ENCODE assay signal across 14 cellular contexts in the genomic region with DNA sequence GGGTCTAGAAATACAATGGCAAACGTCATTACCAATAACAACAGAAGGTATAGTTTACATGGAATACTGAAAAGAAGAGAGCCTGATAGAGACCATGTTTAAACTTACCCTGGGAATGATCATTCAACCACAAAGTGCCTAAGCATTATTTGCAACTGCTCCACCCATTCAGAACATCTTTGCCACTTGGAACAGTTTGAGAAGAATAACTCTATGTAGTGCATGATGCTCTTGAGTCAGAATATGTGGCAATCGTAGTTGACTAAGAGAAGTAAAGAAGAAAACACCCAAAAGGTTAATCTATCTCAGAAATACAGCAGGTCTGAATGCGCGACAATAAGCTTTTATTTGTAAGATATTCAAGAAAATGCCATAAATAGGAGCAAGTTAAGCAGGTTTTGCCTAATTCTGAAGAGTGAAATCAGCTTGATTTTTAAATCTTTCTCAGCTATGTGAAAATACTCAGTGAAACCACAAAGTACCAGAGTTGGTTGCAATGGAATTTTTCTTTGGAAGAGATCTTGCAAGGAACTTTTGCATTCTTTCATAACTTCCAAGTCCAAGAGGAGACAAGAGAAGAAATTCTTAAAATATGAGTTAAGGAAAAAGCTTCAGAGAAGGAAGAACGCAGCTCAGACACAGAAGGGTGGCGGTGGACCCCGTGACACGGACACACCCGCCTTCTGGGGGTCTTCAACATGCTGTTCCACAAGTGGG.
DNase-seq lines count a peak whose midpoint lies in the region; ATAC-seq, FAIRE-seq and TF ChIP-seq lines count a peak whose summit lies in the region.
"Had no signal": no experiment of that assay in that cellular context is flagged by ENCODE, and none has a peak within 500 bp of the region (broad histone marks: within the 10 kb centered on the region; RNA-seq: fewer than 3 reads in every experiment).

No MANE protein-coding gene starts in this region.

- CTCF ChIA-PET in activated naive CD4-positive, alpha-beta T cell treated with anti-CD3 and anti-CD28 coated beads for 36 hours (lab: Charles Lee): no interaction called here

- no peaks in the 10 kb centered on the region for H3K27me3 ChIP-seq in pancreas
- H3K27me3 ChIP-seq: SJSA1 had no signal

- no peak for TF ChIP-seq CTCF in pancreas (IDR thresholded peaks at IDR 0.05)

- H3K4me3 ChIP-seq in pancreas: no peak overlapping the region
- H3K4me3 ChIP-seq: SJSA1 had no signal

- H3K9me3 ChIP-seq in pancreas: no peaks in the 10 kb centered on the region
- H3K9me3 ChIP-seq: SJSA1 had no signal

- H3K36me3 Mint-ChIP-seq in activated naive CD4-positive, alpha-beta T cell treated with anti-CD3 and anti-CD28 coated beads for 36 hours (ENCODE audit: low read depth): no peaks in the 10 kb centered on the region

- intact Hi-C loops in Right ventricle myocardium inferior (cut with DNase I) (no loop called here), cardiac septum (cut with DNase I) (no loop called here), pancreas (cut with DNase I) (no loop called here)
- intact Hi-C loops in activated naive CD4-positive, alpha-beta T cell treated with anti-CD3 and anti-CD28 coated beads for 36 hours (cut with micrococcal nuclease): no loop called here

- no peak for DNase-seq in Right ventricle myocardium inferior (ENCODE audit: missing footprints)
- no peak for DNase-seq in cardiac septum (ENCODE audit: low spot score)
- peak; percentile 96 for DNase-seq in fibroblast of peridontal ligament (ENCODE audit: extremely low read depth)
- DNase-seq in pancreas: no peak
- DNase-seq in A172 (ENCODE audit: low spot score): no peak
- no peak for DNase-seq in cerebellar nuclear complex (lab: John Stamatoyannopoulos, UW)
- DNase-seq in activated naive CD4-positive, alpha-beta T cell treated with anti-CD3 and anti-CD28 coated beads for 36 hours: no peak
- DNase-seq: activated CD4-positive, alpha-beta T cell treated with anti-CD3 and anti-CD28 coated beads for 48 hours; NCI-H1092 treated with DMSO at 0.1 percent for 48 hours; occipital lobe had no signal

- peak overlapping the region in 1 of 4 donors; percentile 17 for H3K27ac ChIP-seq in pancreas
- H3K27ac ChIP-seq: 22Rv1, HL-60, SJSA1 had no signal

- no peaks in the 10 kb centered on the region for H3K27me3 Mint-ChIP-seq in activated naive CD4-positive, alpha-beta T cell treated with anti-CD3 and anti-CD28 coated beads for 36 hours (ENCODE audit: low read depth)

- H3K9me3 Mint-ChIP-seq in activated naive CD4-positive, alpha-beta T cell treated with anti-CD3 and anti-CD28 coated beads for 36 hours: no peaks in the 10 kb centered on the region

- peaks cover 4% of the 10 kb centered on the region for H3K4me1 Mint-ChIP-seq in activated naive CD4-positive, alpha-beta T cell treated with anti-CD3 and anti-CD28 coated beads for 36 hours (ENCODE audit: low read depth)

- no peak overlapping the region for H3K27ac Mint-ChIP-seq in activated naive CD4-positive, alpha-beta T cell treated with anti-CD3 and anti-CD28 coated beads for 36 hours

- H3K4me1 ChIP-seq in pancreas: no peaks in the 10 kb centered on the region

- 81 to 88% methylated on average over 9 of the region's 9 CpGs for WGBS in pancreas, 2 donors

- peaks cover 0 to 9% (median 0%) of the 10 kb centered on the region in 3 donors for H3K36me3 ChIP-seq in pancreas

- ATAC-seq in Right ventricle myocardium inferior: peak; percentile 36
- peak in 3 of 4 donors; percentile 17 to 37 (median 32) for ATAC-seq in pancreas
- no peak for ATAC-seq in GM19397 (IDR thresholded peaks at IDR 0.05; ENCODE audit: unreplicated experiment)

- no peak overlapping the region for H3K4me3 Mint-ChIP-seq in activated naive CD4-positive, alpha-beta T cell treated with anti-CD3 and anti-CD28 coated beads for 36 hours

- FAIRE-seq in pancreas (lab: Jason Lieb, UNC): no peak
